Comparison of ENCODE assay signal across 16 cellular contexts in the genomic region with DNA sequence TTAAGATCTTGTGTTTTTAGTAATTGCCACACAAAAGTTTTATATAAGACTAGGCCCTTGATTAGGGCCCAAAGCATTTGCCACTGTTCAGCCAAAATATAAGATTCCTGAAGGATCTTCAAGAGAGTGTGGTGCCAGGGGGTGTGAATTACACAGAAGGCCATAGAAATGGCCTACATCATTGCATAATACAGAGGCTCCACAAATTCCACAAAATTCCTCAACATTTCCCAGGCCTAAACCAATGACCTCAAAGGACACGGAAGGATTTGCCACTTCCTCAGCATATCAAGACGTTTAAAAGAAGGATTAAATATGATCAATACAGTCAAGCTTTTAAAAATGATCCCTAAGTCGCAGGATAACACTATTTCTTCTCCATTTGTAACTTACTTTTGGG.
"Had no signal": no experiment of that assay in that cellular context is flagged by ENCODE, and none has a peak within 500 bp of the region (broad histone marks: within the 10 kb centered on the region; RNA-seq: fewer than 3 reads in every experiment).

No MANE protein-coding gene starts in this region.

- H3K27me3 ChIP-seq: adrenal gland, tibial nerve had no signal

- DNase-seq: activated CD4-positive, CD25-positive, alpha-beta regulatory T cell treated with anti-CD3 and anti-CD28 coated beads, Interleukin-2, amount 50 U/mL, for 72 hours; activated CD8-positive, alpha-beta memory T cell treated with anti-CD3 and anti-CD28 coated beads for 24 hours; activated CD8-positive, alpha-beta memory T cell treated with anti-CD3 and anti-CD28 coated beads, Interleukin-2, amount 50 U/mL, for 48 hours; activated gamma-delta T cell treated with Interleukin-2 at 50 U/mL for 16 hours; activated T-cell treated with anti-CD3 and anti-CD28 coated beads, Interleukin-2, amount 50 U/mL, for 48 hours; adrenal gland; effector CD4-positive, alpha-beta T cell; islet precursor cell; lower lobe of right lung; stimulated activated CD4-positive, alpha-beta T cell treated with anti-CD3 and anti-CD28 coated beads, Interleukin-12 subunit alpha, Interleukin-12 subunit beta, amount 100 ng/mL, for 4 hours; stimulated activated CD4-positive, alpha-beta T cell treated with anti-CD3 and anti-CD28 coated beads, Interleukin-1b, Interleukin-23, amount 100 ng/mL, for 48 hours; stimulated activated CD8-positive, alpha-beta memory T cell treated with anti-CD3 and anti-CD28 coated beads, Interleukin-4, amount 100 ng/mL, for 48 hours; stimulated activated naive CD4-positive, alpha-beta T cell; T1000 had no signal

- H3K27ac ChIP-seq: adrenal gland, lower lobe of right lung had no signal

- H3K9me3 ChIP-seq: adrenal gland, lower lobe of right lung, tibial nerve had no signal

- H3K4me1 ChIP-seq: adrenal gland, lower lobe of right lung had no signal

- H3K4me3 ChIP-seq: adrenal gland, lower lobe of right lung, tibial nerve had no signal

- ATAC-seq: activated naive CD4-positive, alpha-beta T cell treated with anti-CD3 and anti-CD28 coated beads, Interleukin-2, amount 50 U/mL, for 72 hours; lower lobe of right lung had no signal

- H3K36me3 ChIP-seq: adrenal gland had no signal
